Comparison of ENCODE assay signal across 8 cellular contexts in genomic region chr2:223993634-223994232, GRCh38. TPM values are rescaled to one million over a fixed set of nuclear protein-coding genes. Genes with fewer than 3 reads are reported as not detected.
DNase-seq lines count a peak whose midpoint lies in the region; ATAC-seq and TF ChIP-seq lines count a peak whose summit lies in the region.

No MANE protein-coding gene starts in this region.

- peak; percentile 72 for TF ChIP-seq CTCF in WTC11 (IDR thresholded peaks at IDR 0.05)

- DNase-seq in Right ventricle myocardium inferior (ENCODE audit: missing footprints), result no peak
- no peak for DNase-seq in cardiac septum (ENCODE audit: low spot score)
- peak; percentile 72 for DNase-seq in NCI-H2196 (lab: John Stamatoyannopoulos, UW; ENCODE audit: unreplicated experiment)
- DNase-seq in WTC11 (ENCODE audit: low spot score), result peak; percentile 64
- peak in 42 of 61 donors; percentile 2 to 76 (median 21) for DNase-seq in caudate nucleus (lab: John Stamatoyannopoulos, UW)
- DNase-seq in left colon, result peak; percentile 50 to 78
- DNase-seq in stimulated activated CD4-positive, alpha-beta T cell treated with anti-CD3 and anti-CD28 coated beads, TNF-alpha, amount 100 ng/mL, for 24 hours (ENCODE audit: low read depth in 3 of 3), result peak; percentile 23 to 46 (median 45)

- H3K27ac ChIP-seq in caudate nucleus (ENCODE audit: low read depth, low read length), result no peak overlapping the region

- POLR2A ChIA-PET in WTC11 (lab: Charles Lee), result no interaction called here

- H3K4me3 Mint-ChIP-seq in WTC11, result no peak overlapping the region

- H3K4me1 Mint-ChIP-seq in WTC11, result peaks cover 8% of the 10 kb centered on the region

- ATAC-seq in Right ventricle myocardium inferior (peak; percentile 63), HG02973 (IDR thresholded peaks at IDR 0.05; ENCODE audit: unreplicated experiment) (peak; percentile 84), WTC11 (peak; percentile 64), left colon (peak; percentile 87)

- H3K36me3 Mint-ChIP-seq in WTC11, result peaks cover 7% of the 10 kb centered on the region

- no peaks in the 10 kb centered on the region for H3K27me3 Mint-ChIP-seq in WTC11 (ENCODE audit: low read depth)

- no peaks in the 10 kb centered on the region for H3K9me3 Mint-ChIP-seq in WTC11

- H3K27ac Mint-ChIP-seq in WTC11, result no peak overlapping the region

- intact Hi-C loops in Right ventricle myocardium inferior (cut with DNase I) (loop anchor here (1.0 kb wide), 1 partner anchor 291 kb away; no protein-coding TSS in a partner anchor), cardiac septum (cut with DNase I) (loop anchor here (1.0 to 10.0 kb wide), 2 partner anchors 151 to 291 kb away; no protein-coding TSS in a partner anchor), left colon (cut with DNase I, micrococcal nuclease) (loop anchor here (5.0 to 10.0 kb wide), 2 partner anchors 289 to 291 kb away; no protein-coding TSS in a partner anchor)

- CTCF ChIA-PET in WTC11 (lab: Charles Lee), result interaction anchor here (0.5 to 4.5 kb wide), 29 partner anchors 9 to 583 kb away, joined by 3 to 72 read pairs (median 4); partner anchors contain the start of gene SERPINE2

TF ChIP-seq in WTC11, 78 proteins besides CTCF, POLR2A, EP300 and RAD21:
- TF ChIP-seq TEAD4 (CRISPR knock-in tag; IDR thresholded peaks at IDR 0.05) (no peak), CDX4 (CRISPR knock-in tag; IDR thresholded peaks at IDR 0.05; ENCODE audit: borderline replicate concordance) (no peak), NR2C2 (CRISPR knock-in tag; IDR thresholded peaks at IDR 0.05) (no peak)

RNA-seq across cellular contexts. Expression of gene MRPL44, which starts 36.5 kb away (rescaled TPM):
- total RNA-seq in Right ventricle myocardium inferior, result 36.5 TPM
- 34.2 TPM for total RNA-seq in cardiac septum
- total RNA-seq in WTC11 (2021), result 47.6 to 55.3 TPM (median 50.5 TPM) in 3 replicates
- 10 to 100 TPM; 28.6 to 35.5 TPM for total RNA-seq in left colon

RNA-seq across cellular contexts. Expression of gene SERPINE2, which starts 45.4 kb away (rescaled TPM):
- total RNA-seq in Right ventricle myocardium inferior, result 6.1 TPM
- total RNA-seq in cardiac septum, result 91.5 TPM
- 53.1 to 60.4 TPM (median 54.2 TPM) in 3 replicates for total RNA-seq in WTC11 (2021)
- 10 to 100 TPM in 1 of 2 donors, 1 to 10 TPM in 1; 8.8 to 24.8 TPM for total RNA-seq in left colon

RNA-seq across cellular contexts. Expression of gene WDFY1, which starts 48.6 kb away (rescaled TPM):
- total RNA-seq in Right ventricle myocardium inferior, result 13.4 TPM
- total RNA-seq in cardiac septum, result 16.4 TPM
- 63.7 to 67.3 TPM (median 66.0 TPM) in 3 replicates for total RNA-seq in WTC11 (2021)
- total RNA-seq in left colon, result 10 to 100 TPM; 67.7 to 73.4 TPM

Comparison
In these comparisons a context has a peak if more than half of its experiments do, and no peak if none do; other contexts are left out.
1. DNase-seq: peak in NCI-H2196 (single experiment), WTC11 (single experiment), caudate nucleus (42 of 61), left colon (2 of 2) and stimulated activated CD4-positive, alpha-beta T cell treated with anti-CD3 and anti-CD28 coated beads, TNF-alpha, amount 100 ng/mL, for 24 hours (3 of 3); none in Right ventricle myocardium inferior (single experiment) and cardiac septum (single experiment).
2. Peak in every context shown above with its lines, with median percentiles within 50 percentile points of each other: ATAC-seq.